In the genomic region with DNA sequence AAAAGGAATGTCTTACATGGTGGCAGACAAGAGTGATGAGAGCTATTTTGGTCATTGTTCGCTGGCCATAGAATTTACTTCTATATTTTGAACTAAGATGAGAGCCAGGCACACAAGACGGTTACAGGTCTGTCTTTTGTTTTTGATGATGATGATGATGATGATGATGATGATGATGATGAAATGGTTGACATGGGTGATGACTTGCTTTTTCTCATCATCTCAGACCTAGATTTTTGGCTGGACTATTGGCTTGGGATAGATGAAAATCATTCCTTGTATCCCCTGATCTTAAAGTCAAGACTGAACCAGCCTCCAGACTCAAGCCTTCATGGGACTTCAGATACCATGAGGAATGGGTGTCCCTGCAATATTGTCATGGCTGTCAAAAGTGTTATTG, we compare ENCODE assay signal across 6 cellular contexts. TPM values are rescaled to one million over a fixed set of nuclear protein-coding genes. Genes with fewer than 3 reads are reported as not detected.
"Had no signal": no experiment of that assay in that cellular context is flagged by ENCODE, and none has a peak within 500 bp of the region (broad histone marks: within the 10 kb centered on the region; RNA-seq: fewer than 3 reads in every experiment).

No MANE protein-coding gene starts in this region.

RNA-seq across cellular contexts. Expression of a gene that starts 49.0 kb away (rescaled TPM):
- total RNA-seq: ascending aorta, astrocyte, bronchial epithelial cell, cardiac septum, chondrocyte had no signal
- polyA plus RNA-seq: cardiac muscle cell had no signal
